ENCODE assay signal across 18 cellular contexts in genomic region chr7:158276414-158277218, GRCh38.
DNase-seq lines count a peak whose midpoint lies in the region; ATAC-seq and TF ChIP-seq lines count a peak whose summit lies in the region.
"Had no signal": no experiment of that assay in that cellular context is flagged by ENCODE, and none has a peak within 500 bp of the region (broad histone marks: within the 10 kb centered on the region; RNA-seq: fewer than 3 reads in every experiment).

No MANE protein-coding gene starts in this region.

- H3K27ac Mint-ChIP-seq in chondrocyte (ENCODE audit: unreplicated experiment), result no peak overlapping the region
- H3K27ac Mint-ChIP-seq in type B pancreatic cell, result no peak overlapping the region
- H3K27ac Mint-ChIP-seq: CD8-positive, alpha-beta memory T cell had no signal

- no peak overlapping the region for H2AFZ ChIP-seq in osteoblast (ENCODE audit: low read length)

- no peak for TF ChIP-seq CTCF in right atrium auricular region (IDR thresholded peaks at IDR 0.05)
- no peak for TF ChIP-seq CTCF in chondrocyte (IDR thresholded peaks at IDR 0.05)
- TF ChIP-seq CTCF in osteoblast (IDR thresholded peaks at IDR 0.05; ENCODE audit: extremely low read depth, low read depth, low read length), result no peak
- no peak for TF ChIP-seq CTCF in type B pancreatic cell (conservative IDR thresholded peaks at IDR 0.05)

- H3K4me1 ChIP-seq in right atrium auricular region (no peaks in the 10 kb centered on the region), osteoblast (ENCODE audit: insufficient read depth, low read length) (no peaks in the 10 kb centered on the region)
- H3K4me1 ChIP-seq: BLaER1 had no signal

- no peaks in the 10 kb centered on the region for H4K20me1 ChIP-seq in osteoblast (ENCODE audit: insufficient read depth, low read length)
- H4K20me1 ChIP-seq: BLaER1 had no signal

- H3K27me3 Mint-ChIP-seq in chondrocyte (ENCODE audit: low read depth) (no peaks in the 10 kb centered on the region), type B pancreatic cell (no peaks in the 10 kb centered on the region)

- H3K27me3 ChIP-seq in right atrium auricular region, result no peaks in the 10 kb centered on the region
- H3K27me3 ChIP-seq in osteoblast (ENCODE audit: insufficient read depth, low read length), result no peaks in the 10 kb centered on the region
- H3K27me3 ChIP-seq: BLaER1 had no signal

- no peak overlapping the region for H3K4me3 Mint-ChIP-seq in chondrocyte (ENCODE audit: unreplicated experiment)
- H3K4me3 Mint-ChIP-seq in type B pancreatic cell, result no peak overlapping the region
- H3K4me3 Mint-ChIP-seq: CD8-positive, alpha-beta memory T cell had no signal

- intact Hi-C loops in Right ventricle myocardium inferior (cut with DNase I), result no loop called here

- H3K27ac ChIP-seq in right atrium auricular region, result no peak overlapping the region
- H3K27ac ChIP-seq in osteoblast (ENCODE audit: low read depth, low read length), result no peak overlapping the region
- H3K27ac ChIP-seq: BLaER1 had no signal

- H3K36me3 Mint-ChIP-seq in chondrocyte (ENCODE audit: low read depth) (no peaks in the 10 kb centered on the region), type B pancreatic cell (no peaks in the 10 kb centered on the region)
- H3K36me3 Mint-ChIP-seq: CD8-positive, alpha-beta memory T cell had no signal

- no peak overlapping the region for H3K4me2 ChIP-seq in osteoblast (ENCODE audit: insufficient read depth, low read length)
- H3K4me2 ChIP-seq: BLaER1 had no signal

- peak; percentile 61 for DNase-seq in Right ventricle myocardium inferior (ENCODE audit: missing footprints)
- DNase-seq in right atrium auricular region (ENCODE audit: low spot score), result no peak
- peak; percentile 85 for DNase-seq in chondrocyte (ENCODE audit: low spot score)
- peak; percentile 34 for DNase-seq in osteoblast (ENCODE audit: insufficient read length, low spot score, missing footprints)
- DNase-seq in type B pancreatic cell (ENCODE audit: extremely low spot score, unreplicated experiment), result peak; percentile 62
- no peak for DNase-seq in dedifferentiated amniotic fluid mesenchymal stem cell (ENCODE audit: extremely low spot score)
- DNase-seq: DMS79, HCEC 1CT, KBM-7, MV-4-11, NCI-H1417 treated with DMSO at 0.1 percent for 48 hours, NCI-H1930, NCI-H446, RPMI8226 had no signal

- H3K4me3 ChIP-seq in right atrium auricular region (no peak overlapping the region), osteoblast (ENCODE audit: insufficient read depth, low read length) (no peak overlapping the region)
- H3K4me3 ChIP-seq: BLaER1 had no signal

- H3K4me1 Mint-ChIP-seq in chondrocyte (ENCODE audit: low read depth) (no peaks in the 10 kb centered on the region), type B pancreatic cell (ENCODE audit: unreplicated experiment) (no peaks in the 10 kb centered on the region)
- H3K4me1 Mint-ChIP-seq: CD8-positive, alpha-beta memory T cell had no signal

- no peak for ATAC-seq in Right ventricle myocardium inferior
- no peak for ATAC-seq in HG02642 (IDR thresholded peaks at IDR 0.05; ENCODE audit: poor library complexity, unreplicated experiment)
- ATAC-seq in HG02884 (IDR thresholded peaks at IDR 0.05; ENCODE audit: unreplicated experiment), result no peak

- no peaks in the 10 kb centered on the region for H3K9me3 ChIP-seq in right atrium auricular region
- no peaks in the 10 kb centered on the region for H3K9me3 ChIP-seq in osteoblast (ENCODE audit: low read depth, low read length)
- H3K9me3 ChIP-seq: BLaER1 had no signal

- no peaks in the 10 kb centered on the region for H3K79me2 ChIP-seq in osteoblast (ENCODE audit: insufficient read depth, low read length)

- H3K36me3 ChIP-seq in right atrium auricular region, result no peaks in the 10 kb centered on the region
- no peaks in the 10 kb centered on the region for H3K36me3 ChIP-seq in osteoblast (ENCODE audit: insufficient read depth, low read length)
- H3K36me3 ChIP-seq: BLaER1 had no signal

- H3K9me3 Mint-ChIP-seq in chondrocyte (ENCODE audit: low read depth) (peaks cover 20% of the 10 kb centered on the region), type B pancreatic cell (no peaks in the 10 kb centered on the region)
- H3K9me3 Mint-ChIP-seq: CD8-positive, alpha-beta memory T cell had no signal

Comparison
In these comparisons a context has a peak if more than half of its experiments do, and no peak if none do; other contexts are left out.
1. DNase-seq: peak in Right ventricle myocardium inferior (single experiment), chondrocyte (single experiment), osteoblast (single experiment) and type B pancreatic cell (single experiment); none in right atrium auricular region (single experiment) and dedifferentiated amniotic fluid mesenchymal stem cell (single experiment).